1 cellular context compared by ENCODE assay signal in genomic region chr2:241157841-241158545, GRCh38.
TF ChIP-seq lines count a peak whose summit lies in the region.

No MANE protein-coding gene starts in this region.

TF ChIP-seq in HEK293, 187 proteins besides CTCF, POLR2A, EP300 and RAD21 (continued from another document):
- peak; percentile 78; the same call in 1 of the 2 replicates for TF ChIP-seq KLF17 (tag by site-specific recombination; IDR thresholded peaks at IDR 0.05)
- TF ChIP-seq ZSCAN23 (tag by site-specific recombination; IDR thresholded peaks at IDR 0.05), result no peak
- 0 out of 2 replicates have a peak, but pooled peaks have one; percentile 14 for TF ChIP-seq ZNF629 (tag by site-specific recombination; IDR thresholded peaks at IDR 0.05)
- no peak for TF ChIP-seq ZNF571 (tag by site-specific recombination; IDR thresholded peaks at IDR 0.05)
- TF ChIP-seq KLF1 (tag by site-specific recombination; IDR thresholded peaks at IDR 0.05), result peak; percentile 76
